In genomic region chr14:75018684-75019083, GRCh38 we compare ENCODE assay signal across 2 cellular contexts.
TF ChIP-seq lines count a peak whose summit lies in the region.

No MANE protein-coding gene starts in this region.

TF ChIP-seq in liver, 16 proteins besides CTCF, POLR2A, EP300 and RAD21:
- TF ChIP-seq SP1 (IDR thresholded peaks at IDR 0.05), result peak; percentile 70
- no peak for TF ChIP-seq ATF3 (IDR thresholded peaks at IDR 0.05)
- TF ChIP-seq GABPA (IDR thresholded peaks at IDR 0.05 in 1 of 2, conservative IDR thresholded peaks at IDR 0.05 in 1 of 2), result no peak
- TF ChIP-seq HNF4A (conservative IDR thresholded peaks at IDR 0.05), result peak in 1 of 2 donors; percentile 9

TF ChIP-seq in HepG2, 621 proteins besides CTCF, POLR2A, EP300 and RAD21:
- TF ChIP-seq ZNF251 (CRISPR knock-in tag; IDR thresholded peaks at IDR 0.05) (no peak), STAT5B (CRISPR knock-in tag; IDR thresholded peaks at IDR 0.05) (no peak), ZNF777 (CRISPR knock-in tag; IDR thresholded peaks at IDR 0.05) (no peak), NFKB2 (CRISPR knock-in tag; IDR thresholded peaks at IDR 0.05; ENCODE audit: borderline replicate concordance) (no peak), ZNF264 (CRISPR knock-in tag; IDR thresholded peaks at IDR 0.05) (no peak), MLLT10 (CRISPR knock-in tag; IDR thresholded peaks at IDR 0.05) (no peak), KLF12 (CRISPR knock-in tag; IDR thresholded peaks at IDR 0.05; ENCODE audit: borderline replicate concordance) (no peak), ZNF431 (CRISPR knock-in tag; IDR thresholded peaks at IDR 0.05; ENCODE audit: borderline replicate concordance, low read depth) (no peak), ZNF460 (CRISPR knock-in tag; IDR thresholded peaks at IDR 0.05; ENCODE audit: borderline replicate concordance) (no peak), KLF11 (CRISPR knock-in tag; IDR thresholded peaks at IDR 0.05) (no peak), HOXA3 (CRISPR knock-in tag; IDR thresholded peaks at IDR 0.05) (no peak), KAT2B (IDR thresholded peaks at IDR 0.05; ENCODE audit: borderline replicate concordance, low read depth, low read length) (no peak), GABPB1 (CRISPR knock-in tag; IDR thresholded peaks at IDR 0.05) (no peak), ZBTB26 (CRISPR knock-in tag; IDR thresholded peaks at IDR 0.05; ENCODE audit: borderline replicate concordance) (no peak)
